Comparison of ENCODE assay signal across 8 cellular contexts in genomic region chr5:1593785-1594335, GRCh38.
DNase-seq lines count a peak whose midpoint lies in the region; ATAC-seq, FAIRE-seq and TF ChIP-seq lines count a peak whose summit lies in the region.
"Not testable (repeated sequence)": the region's sequence is repeated elsewhere in the genome, so short reads cannot be mapped to it uniquely, and the experiment has no call there.

No MANE protein-coding gene starts in this region.

- H3K4me2 ChIP-seq in Loucy (ENCODE audit: low read depth, low read length, poor library complexity, severe bottlenecking), result peak overlapping the region; percentile 61

- H3K9ac ChIP-seq in Loucy (ENCODE audit: low read depth, low read length, poor library complexity, severe bottlenecking), result peak overlapping the region; percentile 93
- peak overlapping the region; percentile 60 for H3K9ac ChIP-seq in endodermal cell (ENCODE audit: extremely low read depth, low read length, poor library complexity, severe bottlenecking)

- H3K9me3 ChIP-seq in Loucy (ENCODE audit: insufficient read depth, low read depth, low read length); endodermal cell (ENCODE audit: control insufficient read depth, low read length); pancreas: not testable (repeated sequence)

- peak; percentile 20 to 49 (median 34) for ATAC-seq in pancreas

- not testable (repeated sequence) for H3K9me2 ChIP-seq in Loucy (replicated peaks; ENCODE audit: low read depth, low read length)

- not testable (repeated sequence) for H3K4me1 Mint-ChIP-seq in HFFc6 (ENCODE audit: low read depth)
- H3K4me1 Mint-ChIP-seq in activated T-cell treated with anti-CD3 and anti-CD28 coated beads, Interleukin-2, amount 50 U/mL, for 24 hours (ENCODE audit: low read depth), result peaks cover 14% of the 10 kb centered on the region
- H3K4me1 Mint-ChIP-seq in endodermal cell, result peaks cover 15% of the 10 kb centered on the region

- H3K9me3 Mint-ChIP-seq in HFFc6; activated T-cell treated with anti-CD3 and anti-CD28 coated beads, Interleukin-2, amount 50 U/mL, for 24 hours; endodermal cell: not testable (repeated sequence)

- not testable (repeated sequence) for H4K20me1 ChIP-seq in Loucy (ENCODE audit: insufficient read depth, low read length, poor library complexity, severe bottlenecking)

- H3K27me3 Mint-ChIP-seq in HFFc6 (ENCODE audit: insufficient read depth); activated T-cell treated with anti-CD3 and anti-CD28 coated beads, Interleukin-2, amount 50 U/mL, for 24 hours; endodermal cell (ENCODE audit: insufficient read depth): not testable (repeated sequence)

- H3K36me3 ChIP-seq in Loucy (ENCODE audit: insufficient read depth, low read length); kidney epithelial cell (ENCODE audit: control insufficient read depth, insufficient read depth, low read length); pancreas; urinary bladder (ENCODE audit: insufficient read depth): not testable (repeated sequence)
- H3K36me3 ChIP-seq in endodermal cell (ENCODE audit: control insufficient read depth, insufficient read depth, low read length), result peaks cover 21% of the 10 kb centered on the region

- H3K36me3 Mint-ChIP-seq in HFFc6 (ENCODE audit: low read depth), result not testable (repeated sequence)
- H3K36me3 Mint-ChIP-seq in activated T-cell treated with anti-CD3 and anti-CD28 coated beads, Interleukin-2, amount 50 U/mL, for 24 hours (ENCODE audit: low read depth), result peaks cover 35% of the 10 kb centered on the region
- H3K36me3 Mint-ChIP-seq in endodermal cell (ENCODE audit: low read depth), result peaks cover 42% of the 10 kb centered on the region

- intact Hi-C loops in pancreas (cut with DNase I), result not testable (repeated sequence)

- not testable (repeated sequence) for H3K27me3 ChIP-seq in Loucy (ENCODE audit: insufficient read depth, low read length, poor library complexity, severe bottlenecking); endodermal cell (ENCODE audit: control insufficient read depth, insufficient read depth, low read length, poor library complexity, severe bottlenecking); kidney epithelial cell (ENCODE audit: control insufficient read depth, insufficient read depth, low read length); pancreas

- H3K27ac ChIP-seq in endodermal cell (ENCODE audit: low read depth, low read length); urinary bladder (ENCODE audit: low read depth): not testable (repeated sequence)
- peak overlapping the region; percentile 50 to 79 (median 59) for H3K27ac ChIP-seq in pancreas

- peak overlapping the region; percentile 92 for H3K4me3 ChIP-seq in Loucy (ENCODE audit: low read length, poor library complexity, severe bottlenecking)
- peak overlapping the region; percentile 82 for H3K4me3 ChIP-seq in endodermal cell (ENCODE audit: low read length)
- peak overlapping the region; percentile 65 for H3K4me3 ChIP-seq in kidney epithelial cell (ENCODE audit: low read depth, low read length)
- H3K4me3 ChIP-seq in pancreas, result peak overlapping the region; percentile 20 to 66 (median 42)
- H3K4me3 ChIP-seq in urinary bladder (ENCODE audit: low read depth, low read length), result peak overlapping the region; percentile 54

- H3K4me1 ChIP-seq in Loucy (ENCODE audit: insufficient read depth, low read length, poor library complexity, severe bottlenecking); endodermal cell (ENCODE audit: control insufficient read depth, insufficient read depth, low read length); pancreas; urinary bladder (ENCODE audit: insufficient read depth): not testable (repeated sequence)

- in situ Hi-C loops in GM13977 (cut with MboI; ENCODE audit: low pct_unique_long_range_greater_than_20kb, low sequenced_read_pairs, unreplicated experiment), result not testable (repeated sequence)

- DNase-seq in GM13977 (ENCODE audit: low spot score) (peak; percentile 48), pancreas (peak in 5 of 6 donors; percentile 5 to 71 (median 38))
- DNase-seq in HFFc6; activated T-cell treated with anti-CD3 and anti-CD28 coated beads, Interleukin-2, amount 50 U/mL, for 24 hours; endodermal cell; kidney epithelial cell (ENCODE audit: low read depth): not testable (repeated sequence)

- FAIRE-seq in pancreas (lab: Jason Lieb, UNC), result not testable (repeated sequence)

- H3K79me2 ChIP-seq in Loucy (ENCODE audit: insufficient read depth, low read length), result peaks cover 48% of the 10 kb centered on the region

- H3K4me3 Mint-ChIP-seq in HFFc6 (peak overlapping the region; percentile 51), endodermal cell (peak overlapping the region; percentile 79)
- peak overlapping the region; percentile 81 for H3K4me3 Mint-ChIP-seq in activated T-cell treated with anti-CD3 and anti-CD28 coated beads, Interleukin-2, amount 50 U/mL, for 24 hours

- TF ChIP-seq CTCF in GM13977 (IDR thresholded peaks at IDR 0.05; ENCODE audit: extremely low read depth, insufficient read depth, missing control alignments); HFFc6 (IDR thresholded peaks at IDR 0.05); Loucy (conservative IDR thresholded peaks at IDR 0.05; ENCODE audit: low read length); endodermal cell (conservative IDR thresholded peaks at IDR 0.05); kidney epithelial cell (IDR thresholded peaks at IDR 0.05; ENCODE audit: insufficient read depth, low read length, poor library complexity, severe bottlenecking); pancreas (IDR thresholded peaks at IDR 0.05): not testable (repeated sequence)

- H3F3A ChIP-seq in Loucy (ENCODE audit: low read depth), result not testable (repeated sequence)

- H2AFZ ChIP-seq in Loucy (ENCODE audit: low read length), result peak overlapping the region; percentile 71; the same call in 1 of the 2 replicates

- not testable (repeated sequence) for H3K27ac Mint-ChIP-seq in HFFc6
- peak overlapping the region; percentile 22 for H3K27ac Mint-ChIP-seq in activated T-cell treated with anti-CD3 and anti-CD28 coated beads, Interleukin-2, amount 50 U/mL, for 24 hours
- peak overlapping the region; percentile 77 for H3K27ac Mint-ChIP-seq in endodermal cell

- WGBS in endodermal cell (ENCODE audit: insufficient coverage in 1 of 2, insufficient read length in 1 of 2), 2 experiments, result 8 to 14% methylated on average over 10 to 29 of the region's 32 CpGs
- 11 to 19% methylated on average over 13 to 29 of the region's 32 CpGs for WGBS in pancreas, 2 donors
- 14% methylated on average over 29 of the region's 32 CpGs for WGBS in urinary bladder
